Comparison of ENCODE assay signal across 32 cellular contexts in the genomic region with DNA sequence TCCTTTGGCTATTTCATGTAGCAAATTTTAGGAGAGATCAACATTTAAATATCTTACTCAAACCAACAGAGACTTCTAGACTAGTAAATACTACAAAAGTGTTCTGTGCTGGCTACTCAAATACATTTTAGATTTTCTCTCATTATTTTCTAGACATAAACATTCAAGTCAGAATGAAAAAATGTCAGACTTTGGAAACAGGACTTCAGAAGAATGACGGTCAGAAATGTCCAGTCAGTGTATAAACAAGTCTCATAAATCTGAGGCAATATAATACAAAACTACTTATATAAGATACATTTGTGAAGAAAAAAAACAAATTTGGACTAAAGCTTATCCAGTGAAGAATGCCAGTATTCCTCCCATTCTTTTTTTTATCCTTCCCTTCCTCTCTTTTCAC. TPM values are rescaled to one million over a fixed set of nuclear protein-coding genes. Genes with fewer than 3 reads are reported as not detected.
"Had no signal": no experiment of that assay in that cellular context is flagged by ENCODE, and none has a peak within 500 bp of the region (broad histone marks: within the 10 kb centered on the region; RNA-seq: fewer than 3 reads in every experiment).

No MANE protein-coding gene starts in this region.

- H3K9me3 ChIP-seq: left ventricle myocardium inferior, ovary, prostate gland, testis, transverse colon had no signal

- H3K4me1 Mint-ChIP-seq: brain, nephron had no signal

- DNase-seq: activated CD4-positive, alpha-beta T cell treated with anti-CD3 and anti-CD28 coated beads for 36 hours; activated CD4-positive, CD25-positive, alpha-beta regulatory T cell; activated CD8-positive, alpha-beta memory T cell treated with anti-CD3 and anti-CD28 coated beads, Interleukin-2, amount 10 ng/mL, durations not matched to agents 7 days and 5 days; activated CD8-positive, alpha-beta T cell treated with anti-CD3 and anti-CD28 coated beads, Interleukin-2, amount 10 ng/mL, durations not matched to agents 7 days and 5 days; activated naive CD4-positive, alpha-beta T cell; activated T-cell treated with anti-CD3 and anti-CD28 coated beads, Interleukin-2, amount 50 U/mL, for 48 hours; anterior cingulate cortex; endodermal cell; left ventricle myocardium inferior; ovary; retina; stimulated activated CD4-positive, alpha-beta T cell treated with anti-CD3 and anti-CD28 coated beads, Interleukin-1b, Interleukin-23, amount 100 ng/mL, for 48 hours; stimulated activated CD4-positive, alpha-beta T cell treated with anti-CD3 and anti-CD28 coated beads, Interleukin-4, amount 100 ng/mL, for 4 hours; stimulated activated naive CD8-positive, alpha-beta T cell treated with anti-CD3 and anti-CD28 coated beads, Interleukin-15, Interleukin-2, amounts not matched to agents 100 U/mL and 50 U/mL, for 24 hours; T-helper 1 cell; testis; transverse colon had no signal

- H3K27me3 ChIP-seq: ovary, testis, transverse colon had no signal

- H3K36me3 Mint-ChIP-seq: activated naive CD4-positive, alpha-beta T cell treated with anti-CD3 and anti-CD28 coated beads, Interleukin-2, amount 50 U/mL, for 72 hours; brain had no signal

- H3K27ac Mint-ChIP-seq: activated CD4-positive, alpha-beta T cell treated with anti-CD3 and anti-CD28 coated beads for 36 hours; activated CD8-positive, alpha-beta memory T cell treated with anti-CD3 and anti-CD28 coated beads, Interleukin-2, amount 10 ng/mL, durations not matched to agents 7 days and 5 days; activated CD8-positive, alpha-beta T cell treated with anti-CD3 and anti-CD28 coated beads, Interleukin-2, amount 10 ng/mL, durations not matched to agents 7 days and 5 days; activated naive CD4-positive, alpha-beta T cell treated with anti-CD3 and anti-CD28 coated beads, Interleukin-2, amount 50 U/mL, for 72 hours; activated T-helper 2 cell treated with anti-CD3 and anti-CD28 coated beads, Interferon-gamma antibody, Interleukin-2, Interleukin-4, amounts not matched to agents 10 μg/mL and 5 μg/mL and 100 μg/mL, durations not matched to agents 14 hours and 24 hours and 36 hours; brain; dendritic cell treated with granulocyte-macrophage colony-stimulating factor and Interleukin-4, amounts not matched to agents 40 ng/mL and 50 ng/mL, for 4 days; endodermal cell; nephron; T-helper 2 cell treated with Interferon-gamma antibody and Interleukin-4, amounts not matched to agents 5 μg/mL and 100 μg/mL, for 36 hours had no signal

- H3K4me3 ChIP-seq: left ventricle myocardium inferior, lung, ovary, prostate gland, smooth muscle cell, testis, transverse colon had no signal

- H3K4me2 ChIP-seq: smooth muscle cell had no signal

- H3K27me3 Mint-ChIP-seq: activated CD4-positive, alpha-beta T cell treated with anti-CD3 and anti-CD28 coated beads for 36 hours; dendritic cell treated with granulocyte-macrophage colony-stimulating factor and Interleukin-4, amounts not matched to agents 40 ng/mL and 50 ng/mL, for 4 days had no signal

- H3K27ac ChIP-seq: left ventricle myocardium inferior, ovary, prostate gland, testis, transverse colon had no signal

- H3K4me3 Mint-ChIP-seq: activated CD4-positive, alpha-beta T cell treated with anti-CD3 and anti-CD28 coated beads for 36 hours; activated CD8-positive, alpha-beta memory T cell treated with anti-CD3 and anti-CD28 coated beads, Interleukin-2, amount 10 ng/mL, durations not matched to agents 7 days and 5 days; activated CD8-positive, alpha-beta T cell treated with anti-CD3 and anti-CD28 coated beads, Interleukin-2, amount 10 ng/mL, durations not matched to agents 7 days and 5 days; brain; dendritic cell treated with granulocyte-macrophage colony-stimulating factor and Interleukin-4, amounts not matched to agents 40 ng/mL and 50 ng/mL, for 4 days; endodermal cell; nephron; T-helper 2 cell treated with Interferon-gamma antibody and Interleukin-4, amounts not matched to agents 5 μg/mL and 100 μg/mL, for 36 hours had no signal

- ATAC-seq: activated CD4-positive, alpha-beta T cell treated with anti-CD3 and anti-CD28 coated beads for 36 hours; activated CD8-positive, alpha-beta memory T cell treated with anti-CD3 and anti-CD28 coated beads, Interleukin-2, amount 10 ng/mL, durations not matched to agents 7 days and 5 days; activated CD8-positive, alpha-beta T cell treated with anti-CD3 and anti-CD28 coated beads, Interleukin-2, amount 10 ng/mL, durations not matched to agents 7 days and 5 days; activated naive CD4-positive, alpha-beta T cell treated with anti-CD3 and anti-CD28 coated beads, Interleukin-2, amount 50 U/mL, for 72 hours; esophagus mucosa; sciatic nerve; stimulated activated naive CD8-positive, alpha-beta T cell treated with anti-CD3 and anti-CD28 coated beads, Interleukin-15, Interleukin-2, amounts not matched to agents 100 U/mL and 50 U/mL, for 24 hours had no signal

- H3K9me3 Mint-ChIP-seq: activated naive CD4-positive, alpha-beta T cell treated with anti-CD3 and anti-CD28 coated beads, Interleukin-2, amount 50 U/mL, for 72 hours; activated T-helper 2 cell treated with anti-CD3 and anti-CD28 coated beads, Interferon-gamma antibody, Interleukin-2, Interleukin-4, amounts not matched to agents 10 μg/mL and 5 μg/mL and 100 μg/mL, durations not matched to agents 14 hours and 24 hours and 36 hours; endodermal cell; nephron; T-helper 2 cell treated with Interferon-gamma antibody and Interleukin-4, amounts not matched to agents 5 μg/mL and 100 μg/mL, for 36 hours had no signal

- H3K4me1 ChIP-seq: left ventricle myocardium inferior, prostate gland, testis had no signal

- H3K36me3 ChIP-seq: left ventricle myocardium inferior, ovary, prostate gland, transverse colon had no signal

RNA-seq across cellular contexts. Expression of a gene that starts 29.3 kb away (rescaled TPM):
- total RNA-seq: activated CD4-positive, alpha-beta T cell treated with anti-CD3 and anti-CD28 coated beads for 36 hours; activated CD8-positive, alpha-beta memory T cell treated with anti-CD3 and anti-CD28 coated beads, Interleukin-2, amount 10 ng/mL, durations not matched to agents 7 days and 5 days; activated CD8-positive, alpha-beta T cell treated with anti-CD3 and anti-CD28 coated beads, Interleukin-2, amount 10 ng/mL, durations not matched to agents 7 days and 5 days; activated naive CD4-positive, alpha-beta T cell treated with anti-CD3 and anti-CD28 coated beads, Interleukin-2, amount 50 U/mL, for 72 hours; activated T-helper 2 cell treated with anti-CD3 and anti-CD28 coated beads, Interferon-gamma antibody, Interleukin-2, Interleukin-4, amounts not matched to agents 10 μg/mL and 5 μg/mL and 100 μg/mL, durations not matched to agents 14 hours and 24 hours and 36 hours; cardiac septum; endodermal cell; left ventricle myocardium inferior; mesenteric fat pad; mucosa of gallbladder; smooth muscle cell had no signal
- polyA plus RNA-seq: ovary, smooth muscle cell, urinary bladder had no signal
